In genomic region chr3:127730666-127731294, GRCh38 we compare ENCODE assay signal across 26 cellular contexts. TPM values are rescaled to one million over a fixed set of nuclear protein-coding genes. Genes with fewer than 3 reads are reported as not detected.
DNase-seq lines count a peak whose midpoint lies in the region; ATAC-seq, FAIRE-seq and TF ChIP-seq lines count a peak whose summit lies in the region.
"Had no signal": no experiment of that assay in that cellular context is flagged by ENCODE, and none has a peak within 500 bp of the region (broad histone marks: within the 10 kb centered on the region; RNA-seq: fewer than 3 reads in every experiment).

No MANE protein-coding gene starts in this region.

- H2AFZ ChIP-seq in K562 (ENCODE audit: low read depth, low read length): no peak overlapping the region

- H3K4me3 ChIP-seq in left ventricle myocardium inferior (no peak overlapping the region), K562 (no peak overlapping the region), subcutaneous abdominal adipose tissue (ENCODE audit: low read depth in 1 of 5, low read length in 5 of 5) (peak overlapping the region in 1 of 5 donors; percentile 4)
- H3K4me3 ChIP-seq: thoracic aorta had no signal

- no peaks in the 10 kb centered on the region for H3K27me3 ChIP-seq in left ventricle myocardium inferior (ENCODE audit: low read depth)
- H3K27me3 ChIP-seq in K562 (ENCODE audit: control insufficient read depth in 2 of 2, insufficient read depth in 2 of 2, low read length in 2 of 2): peaks cover 0 to 10% of the 10 kb centered on the region in 2 experiments; a peak in 2 of 5 replicates
- no peaks in the 10 kb centered on the region for H3K27me3 ChIP-seq in subcutaneous abdominal adipose tissue (ENCODE audit: control insufficient read depth in 5 of 5, insufficient read depth in 4 of 5, low read length in 5 of 5)

- no peaks in the 10 kb centered on the region for H3K9me3 ChIP-seq in left ventricle myocardium inferior (replicated peaks)
- no peaks in the 10 kb centered on the region for H3K9me3 ChIP-seq in K562 (replicated peaks; ENCODE audit: control insufficient read depth, insufficient read depth, low read depth, low read length)
- no peaks in the 10 kb centered on the region for H3K9me3 ChIP-seq in subcutaneous abdominal adipose tissue (ENCODE audit: control insufficient read depth in 5 of 5, low read length in 5 of 5)
- H3K9me3 ChIP-seq: thoracic aorta had no signal

- intact Hi-C loops in left ventricle myocardium inferior (cut with micrococcal nuclease) (no loop called here), Right ventricle myocardium superior (cut with DNase I) (no loop called here), K562 (cut with micrococcal nuclease) (no loop called here)

- H3K27ac ChIP-seq in left ventricle myocardium inferior (replicated peaks): peak overlapping the region; percentile 96
- H3K27ac ChIP-seq in K562 (ENCODE audit: extremely low read depth, low read depth, low read length): no peak overlapping the region
- H3K27ac ChIP-seq in subcutaneous abdominal adipose tissue (ENCODE audit: low read depth, low read length): peak overlapping the region; percentile 45
- H3K27ac ChIP-seq in caudate nucleus (ENCODE audit: low read depth, low read length): no peak overlapping the region
- H3K27ac ChIP-seq: thoracic aorta had no signal

- H3K36me3 ChIP-seq in left ventricle myocardium inferior (peaks cover 11% of the 10 kb centered on the region), K562 (ENCODE audit: control insufficient read depth, insufficient read depth, low read length) (no peaks in the 10 kb centered on the region), subcutaneous abdominal adipose tissue (ENCODE audit: control insufficient read depth in 5 of 5, insufficient read depth in 5 of 5, low read length in 5 of 5) (peaks cover 0 to 14% (median 4%) of the 10 kb centered on the region in 5 donors)
- H3K36me3 ChIP-seq: thoracic aorta had no signal

- DNase-seq in left ventricle myocardium inferior (no peak), Right ventricle myocardium superior (no peak), K562 (ENCODE audit: extremely low read depth in 1 of 4, low spot score in 3 of 4) (no peak), left lobe of liver (ENCODE audit: low spot score) (no peak), caudate nucleus (lab: John Stamatoyannopoulos, UW) (no peak), urothelium cell line (ENCODE audit: low spot score) (no peak)
- DNase-seq: activated CD4-positive, alpha-beta T cell treated with anti-CD3 and anti-CD28 coated beads for 1 hour; activated CD8-positive, alpha-beta memory T cell treated with anti-CD3 and anti-CD28 coated beads for 24 hours; activated naive CD4-positive, alpha-beta T cell; activated T-cell treated with anti-CD3 and anti-CD28 coated beads, Interleukin-2, amount 50 U/mL, for 24 hours; cortex of kidney; endodermal cell; H7; mesendoderm; NCI-H1436; NCI-H2107; NCI-H510A treated with DMSO at 0.1 percent for 48 hours; occipital lobe; retina; stimulated activated CD4-positive, alpha-beta T cell treated with anti-CD3 and anti-CD28 coated beads, Interleukin-12 subunit alpha, Interleukin-12 subunit beta, amount 100 ng/mL, for 4 hours; stimulated activated CD4-positive, alpha-beta T cell treated with anti-CD3 and anti-CD28 coated beads, Interleukin-4, amount 100 ng/mL, for 24 hours; stimulated activated naive CD4-positive, alpha-beta T cell treated with Interleukin-2 at 50 U/mL for 16 hours had no signal

- TF ChIP-seq EP300 in K562 (IDR thresholded peaks at IDR 0.05; ENCODE audit: low read length): no peak

- no peak overlapping the region for H3K4me2 ChIP-seq in K562 (ENCODE audit: insufficient read depth, low read length)

- POLR2A ChIA-PET in K562 (lab: Yijun Ruan, JAX): interaction anchor here (0.8 kb wide), 1 partner anchor 779 kb away, joined by 4 read pairs; no protein-coding TSS in a partner anchor

- in situ Hi-C loops in K562 (cut with MboI): no loop called here

- WGBS in K562 (ENCODE audit: insufficient coverage, low coverage, missing lambda C conversion rate): 20% methylated on average over 6 of the region's 6 CpGs

- H3K79me2 ChIP-seq in K562 (ENCODE audit: control insufficient read depth, insufficient read depth, low read length): no peaks in the 10 kb centered on the region

- TF ChIP-seq RAD21 in K562 (CRISPR knock-in tag; conservative IDR thresholded peaks at IDR 0.05 in 1 of 2, IDR thresholded peaks at IDR 0.05 in 1 of 2): no peak

- TF ChIP-seq CTCF in left ventricle myocardium inferior (IDR thresholded peaks at IDR 0.05; ENCODE audit: borderline replicate concordance) (no peak), K562 (IDR thresholded peaks at IDR 0.05 in 2 of 3, conservative IDR thresholded peaks at IDR 0.05 in 1 of 3; ENCODE audit: insufficient read depth in 2 of 3, low read depth in 1 of 3, low read length in 3 of 3) (no peak)

- FAIRE-seq in K562 (lab: Jason Lieb, UNC) (no peak), urothelium cell line (lab: Jason Lieb, UNC) (no peak)
- FAIRE-seq: GM12892 had no signal

- H3K9ac ChIP-seq in K562 (ENCODE audit: insufficient read depth in 1 of 2, low read depth in 2 of 2, low read length in 2 of 2): no peak overlapping the region
- H3K9ac ChIP-seq in subcutaneous abdominal adipose tissue (ENCODE audit: low read length in 5 of 5): no peak overlapping the region

- H3K4me1 ChIP-seq in left ventricle myocardium inferior (peaks cover 85% of the 10 kb centered on the region), K562 (replicated peaks in 1 of 2; ENCODE audit: control insufficient read depth in 2 of 2, insufficient read depth in 2 of 2, low read length in 2 of 2) (peaks cover 13 to 32% of the 10 kb centered on the region in 2 experiments; a peak in 4 of 5 replicates), subcutaneous abdominal adipose tissue (ENCODE audit: control insufficient read depth in 5 of 5, insufficient read depth in 5 of 5, low read length in 5 of 5) (peaks cover 18 to 78% (median 70%) of the 10 kb centered on the region in 5 donors)

- no TSS peak for BruUV-seq in K562 (replicated peaks; lab: Mats Ljungman, UMichigan)

- CTCF ChIA-PET in K562 (lab: Yijun Ruan, JAX; ENCODE audit: low intra/inter-chr PET ratio): no interaction called here

- TF ChIP-seq POLR2A in K562 (conservative IDR thresholded peaks at IDR 0.05): no peak

- no peaks in the 10 kb centered on the region for H3K9me1 ChIP-seq in K562 (ENCODE audit: control insufficient read depth, insufficient read depth, low read length)

- no peaks in the 10 kb centered on the region for H4K20me1 ChIP-seq in K562 (replicated peaks; ENCODE audit: control insufficient read depth, insufficient read depth, low read length)

- ATAC-seq in Right ventricle myocardium superior (ENCODE audit: poor library complexity) (no peak), K562 (no peak), left lobe of liver (peak; percentile 40), HG03442 (IDR thresholded peaks at IDR 0.05; ENCODE audit: unreplicated experiment) (no peak)

TF ChIP-seq in K562, 482 proteins besides CTCF, POLR2A, EP300 and RAD21 (continues in another document):
- TF ChIP-seq, protein P1, sequence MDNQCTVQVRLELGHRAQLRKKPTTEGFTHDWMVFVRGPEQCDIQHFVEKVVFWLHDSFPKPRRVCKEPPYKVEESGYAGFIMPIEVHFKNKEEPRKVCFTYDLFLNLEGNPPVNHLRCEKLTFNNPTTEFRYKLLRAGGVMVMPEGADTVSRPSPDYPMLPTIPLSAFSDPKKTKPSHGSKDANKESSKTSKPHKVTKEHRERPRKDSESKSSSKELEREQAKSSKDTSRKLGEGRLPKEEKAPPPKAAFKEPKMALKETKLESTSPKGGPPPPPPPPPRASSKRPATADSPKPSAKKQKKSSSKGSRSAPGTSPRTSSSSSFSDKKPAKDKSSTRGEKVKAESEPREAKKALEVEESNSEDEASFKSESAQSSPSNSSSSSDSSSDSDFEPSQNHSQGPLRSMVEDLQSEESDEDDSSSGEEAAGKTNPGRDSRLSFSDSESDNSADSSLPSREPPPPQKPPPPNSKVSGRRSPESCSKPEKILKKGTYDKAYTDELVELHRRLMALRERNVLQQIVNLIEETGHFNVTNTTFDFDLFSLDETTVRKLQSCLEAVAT (IDR thresholded peaks at IDR 0.05): no peak
- TF ChIP-seq HMG20B (CRISPR knock-in tag; IDR thresholded peaks at IDR 0.05) (no peak), SNIP1 (IDR thresholded peaks at IDR 0.05; ENCODE audit: low read depth) (no peak), CEBPG (CRISPR knock-in tag; IDR thresholded peaks at IDR 0.05) (no peak), CEBPG (tag; conservative IDR thresholded peaks at IDR 0.05 in 1 of 2, IDR thresholded peaks at IDR 0.05 in 1 of 2) (peak; percentile 34 to 38; a peak in 2 of 4 replicates), MED1 (CRISPR knock-in tag; IDR thresholded peaks at IDR 0.05; ENCODE audit: borderline replicate concordance) (no peak)
- TF ChIP-seq, protein P2, sequence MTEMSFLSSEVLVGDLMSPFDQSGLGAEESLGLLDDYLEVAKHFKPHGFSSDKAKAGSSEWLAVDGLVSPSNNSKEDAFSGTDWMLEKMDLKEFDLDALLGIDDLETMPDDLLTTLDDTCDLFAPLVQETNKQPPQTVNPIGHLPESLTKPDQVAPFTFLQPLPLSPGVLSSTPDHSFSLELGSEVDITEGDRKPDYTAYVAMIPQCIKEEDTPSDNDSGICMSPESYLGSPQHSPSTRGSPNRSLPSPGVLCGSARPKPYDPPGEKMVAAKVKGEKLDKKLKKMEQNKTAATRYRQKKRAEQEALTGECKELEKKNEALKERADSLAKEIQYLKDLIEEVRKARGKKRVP (CRISPR knock-in tag; IDR thresholded peaks at IDR 0.05): 0 out of 2 replicates have a peak, but pooled peaks have one; percentile 29

RNA-seq across cellular contexts. Expression of gene ABTB1, which starts 58.0 kb away (rescaled TPM):
- total RNA-seq in left ventricle myocardium inferior: 29.9 TPM
- 33.0 TPM for total RNA-seq in Right ventricle myocardium superior
- 7.7 and 16.8 TPM in 2 replicates for total RNA-seq in K562 (2011; cell fraction: chromatin; rRNA removed; ENCODE audit: low replicate concordance)
- 13.7 and 16.5 TPM in 2 replicates for total RNA-seq in K562 (2011; cell fraction: nucleolus; rRNA removed)
- total RNA-seq in K562 (2011; cell fraction: nucleoplasm; rRNA removed): 6.9 and 9.3 TPM in 2 replicates
- 0.68 and 1.0 TPM in 2 replicates for total RNA-seq in K562 (2014; rRNA removed)
- 0.25 and 0.26 TPM in 2 replicates for total RNA-seq in K562 (2014; rRNA removed; fragmentation: Illumina TruSeq; extraction: Trizol)
- total RNA-seq in K562 (2015; rRNA removed; fragmentation: Illumina TruSeq; extraction: Trizol): 0.29 and 0.30 TPM in 2 replicates
- total RNA-seq in K562 (2021): 1.6 and 1.9 TPM in 2 replicates
- 1.2 and 1.7 TPM in 2 replicates for polyA plus RNA-seq in K562 (2011; rRNA removed)
- 1.3 and 2.5 TPM in 2 replicates for polyA plus RNA-seq in K562 (2011; cell fraction: cytosol; rRNA removed)
- polyA plus RNA-seq in K562 (2011; cell fraction: nucleus; rRNA removed): 14.3 and 22.2 TPM in 2 replicates
- 1.7 and 6.1 TPM in 2 replicates for polyA plus RNA-seq in K562 (2012)
- polyA plus RNA-seq in K562 (2014; fragmentation: Illumina TruSeq; extraction: Trizol): 0.42 and 1.1 TPM in 2 replicates
- under 1 TPM in 1 of 2 experiments, not detected in 1; 0.04 TPM for polyA plus RNA-seq in K562 (2014; fragmentation: Nextera tagmentation; extraction: Ambion mirVana)
- 1.4 and 2.3 TPM in 2 replicates for polyA plus RNA-seq in K562 (2014; rRNA removed)
- polyA minus RNA-seq in K562 (2011; rRNA and poly(A)+ RNA removed): 0.60 and 0.95 TPM in 2 replicates
- polyA minus RNA-seq in K562 (2011; cell fraction: cytosol; rRNA and poly(A)+ RNA removed): 1.0 and 2.4 TPM in 2 replicates
- polyA minus RNA-seq in K562 (2011; cell fraction: nucleus; rRNA and poly(A)+ RNA removed): 4.1 and 5.9 TPM in 2 replicates
- 16.3 TPM for total RNA-seq in left lobe of liver

Comparison
In these comparisons a context has a peak if more than half of its experiments do, and no peak if none do; other contexts are left out.
1. H3K27ac ChIP-seq: peak in left ventricle myocardium inferior (single experiment) and subcutaneous abdominal adipose tissue (single experiment); none in K562 (single experiment) and caudate nucleus (single experiment).